ENCODE assay signal across 20 cellular contexts in the genomic region with DNA sequence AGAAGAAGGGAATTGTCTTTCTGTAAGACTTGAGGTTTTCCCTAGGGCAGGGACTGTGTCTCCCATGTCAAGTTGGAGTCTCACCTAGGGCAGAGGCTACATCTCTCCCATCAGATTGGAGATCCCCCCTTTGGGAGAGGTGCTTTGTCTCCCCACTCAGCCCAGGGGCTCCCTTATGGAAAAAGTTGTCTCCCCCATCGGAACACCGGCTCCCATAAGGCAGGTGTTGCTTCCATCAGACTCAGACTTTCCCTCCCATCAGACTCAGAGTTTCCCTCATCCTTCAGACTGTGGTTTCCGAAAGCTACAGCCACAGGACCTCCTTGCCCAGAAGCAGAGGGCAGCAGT. TPM values are rescaled to one million over a fixed set of nuclear protein-coding genes. Genes with fewer than 3 reads are reported as not detected.
DNase-seq lines count a peak whose midpoint lies in the region; ATAC-seq and TF ChIP-seq lines count a peak whose summit lies in the region.
"Had no signal": no experiment of that assay in that cellular context is flagged by ENCODE, and none has a peak within 500 bp of the region (broad histone marks: within the 10 kb centered on the region; RNA-seq: fewer than 3 reads in every experiment).

No MANE protein-coding gene starts in this region.

- H3K4me3 ChIP-seq in GM23338 = peak overlapping the region; percentile 39; the same call in 1 of the 2 replicates
- H3K4me3 ChIP-seq: BLaER1, GM12878, MG63 had no signal

- no peak overlapping the region for H2AFZ ChIP-seq in GM23338

- H3K4me2 ChIP-seq in GM23338 = peak overlapping the region; percentile 70; the same call in 1 of the 2 replicates
- H3K4me2 ChIP-seq: BLaER1 had no signal

- H3K27ac Mint-ChIP-seq in GM23338 (no peak overlapping the region), nephron progenitor cell (no peak overlapping the region)
- H3K27ac Mint-ChIP-seq in activated T-helper 17 cell treated with anti-CD3 and anti-CD28 coated beads, Interleukin-2, amount 50 U/mL, for 72 hours = no peak overlapping the region

- H3K4me1 ChIP-seq in GM23338 (ENCODE audit: insufficient read depth) = no peaks in the 10 kb centered on the region

- no peaks in the 10 kb centered on the region for H3K79me2 ChIP-seq in GM23338 (replicated peaks; ENCODE audit: insufficient read depth)

- no peaks in the 10 kb centered on the region for H3F3A ChIP-seq in GM23338 (replicated peaks; ENCODE audit: low read depth)

- H4K20me1 ChIP-seq in GM23338 (replicated peaks; ENCODE audit: insufficient read depth) = peaks cover 8% of the 10 kb centered on the region

- H3K27me3 Mint-ChIP-seq in GM23338 (ENCODE audit: insufficient read depth, low read depth, poor library complexity) (peaks cover 19% of the 10 kb centered on the region), nephron progenitor cell (ENCODE audit: low read depth, poor library complexity) (peaks cover 9% of the 10 kb centered on the region)
- no peaks in the 10 kb centered on the region for H3K27me3 Mint-ChIP-seq in activated T-helper 17 cell treated with anti-CD3 and anti-CD28 coated beads, Interleukin-2, amount 50 U/mL, for 72 hours

- H3K4me3 Mint-ChIP-seq in GM23338 (no peak overlapping the region), nephron progenitor cell (no peak overlapping the region)
- H3K4me3 Mint-ChIP-seq in activated T-helper 17 cell treated with anti-CD3 and anti-CD28 coated beads, Interleukin-2, amount 50 U/mL, for 72 hours = peak overlapping the region; percentile 35

- DNase-seq in activated CD4-positive, CD25-positive, alpha-beta regulatory T cell treated with anti-CD3 and anti-CD28 coated beads, Interleukin-2, amount 50 U/mL, for 72 hours = peak; percentile 21
- DNase-seq in activated CD4-positive, CD25-positive, alpha-beta regulatory T cell (lab: John Stamatoyannopoulos, UW) = no peak
- no peak for DNase-seq in GM23338 (ENCODE audit: low spot score)
- DNase-seq in mesenteric fat pad (ENCODE audit: low spot score) = peak; percentile 20
- no peak for DNase-seq in nephron progenitor cell
- no peak for DNase-seq in activated gamma-delta T cell (lab: John Stamatoyannopoulos, UW)
- DNase-seq: DND-41, GDM1, MG63, NCI-H1092, NCI-H146, NCI-H2081, NCI-H748 treated with DMSO at 0.1 percent for 48 hours had no signal

- peaks cover 11% of the 10 kb centered on the region for H3K27me3 ChIP-seq in GM23338 (ENCODE audit: insufficient read depth)
- H3K27me3 ChIP-seq: MG63 had no signal

- H3K4me1 Mint-ChIP-seq in GM23338 (peaks cover 5% of the 10 kb centered on the region), nephron progenitor cell (peaks cover 19% of the 10 kb centered on the region)
- H3K4me1 Mint-ChIP-seq in activated T-helper 17 cell treated with anti-CD3 and anti-CD28 coated beads, Interleukin-2, amount 50 U/mL, for 72 hours = peaks cover 4% of the 10 kb centered on the region

- H3K9me3 Mint-ChIP-seq in GM23338 (no peaks in the 10 kb centered on the region; the same call in 2 of the 3 replicates), nephron progenitor cell (no peaks in the 10 kb centered on the region)
- no peaks in the 10 kb centered on the region for H3K9me3 Mint-ChIP-seq in activated T-helper 17 cell treated with anti-CD3 and anti-CD28 coated beads, Interleukin-2, amount 50 U/mL, for 72 hours

- H3K36me3 Mint-ChIP-seq in GM23338 (ENCODE audit: low read depth) (peaks cover 19% of the 10 kb centered on the region), nephron progenitor cell (ENCODE audit: low read depth) (peaks cover 28% of the 10 kb centered on the region)
- H3K36me3 Mint-ChIP-seq in activated T-helper 17 cell treated with anti-CD3 and anti-CD28 coated beads, Interleukin-2, amount 50 U/mL, for 72 hours (ENCODE audit: low read depth) = peaks cover 37% of the 10 kb centered on the region

- ATAC-seq in GM23338 = no peak
- ATAC-seq in activated T-helper 17 cell treated with anti-CD3 and anti-CD28 coated beads, Interleukin-2, amount 50 U/mL, for 72 hours (replicated peaks) = no peak
- no peak for ATAC-seq in SK-N-SH treated with all-trans-retinoic acid at 6 μM for 48 hours

- TF ChIP-seq CTCF in GM23338 (conservative IDR thresholded peaks at IDR 0.05; ENCODE audit: low read depth in 2 of 2) (no peak), nephron progenitor cell (IDR thresholded peaks at IDR 0.05) (no peak)

- no peak overlapping the region for H3K27ac ChIP-seq in GM23338 (ENCODE audit: low read depth)
- H3K27ac ChIP-seq: BLaER1 had no signal

- no peaks in the 10 kb centered on the region for H3K9me2 ChIP-seq in GM23338 (ENCODE audit: insufficient read depth)

- no peaks in the 10 kb centered on the region for H3K36me3 ChIP-seq in GM23338 (ENCODE audit: insufficient read depth)

TF ChIP-seq in GM23338, 12 proteins besides CTCF, POLR2A, EP300 and RAD21 (continues in another document):
- TF ChIP-seq, protein P1, sequence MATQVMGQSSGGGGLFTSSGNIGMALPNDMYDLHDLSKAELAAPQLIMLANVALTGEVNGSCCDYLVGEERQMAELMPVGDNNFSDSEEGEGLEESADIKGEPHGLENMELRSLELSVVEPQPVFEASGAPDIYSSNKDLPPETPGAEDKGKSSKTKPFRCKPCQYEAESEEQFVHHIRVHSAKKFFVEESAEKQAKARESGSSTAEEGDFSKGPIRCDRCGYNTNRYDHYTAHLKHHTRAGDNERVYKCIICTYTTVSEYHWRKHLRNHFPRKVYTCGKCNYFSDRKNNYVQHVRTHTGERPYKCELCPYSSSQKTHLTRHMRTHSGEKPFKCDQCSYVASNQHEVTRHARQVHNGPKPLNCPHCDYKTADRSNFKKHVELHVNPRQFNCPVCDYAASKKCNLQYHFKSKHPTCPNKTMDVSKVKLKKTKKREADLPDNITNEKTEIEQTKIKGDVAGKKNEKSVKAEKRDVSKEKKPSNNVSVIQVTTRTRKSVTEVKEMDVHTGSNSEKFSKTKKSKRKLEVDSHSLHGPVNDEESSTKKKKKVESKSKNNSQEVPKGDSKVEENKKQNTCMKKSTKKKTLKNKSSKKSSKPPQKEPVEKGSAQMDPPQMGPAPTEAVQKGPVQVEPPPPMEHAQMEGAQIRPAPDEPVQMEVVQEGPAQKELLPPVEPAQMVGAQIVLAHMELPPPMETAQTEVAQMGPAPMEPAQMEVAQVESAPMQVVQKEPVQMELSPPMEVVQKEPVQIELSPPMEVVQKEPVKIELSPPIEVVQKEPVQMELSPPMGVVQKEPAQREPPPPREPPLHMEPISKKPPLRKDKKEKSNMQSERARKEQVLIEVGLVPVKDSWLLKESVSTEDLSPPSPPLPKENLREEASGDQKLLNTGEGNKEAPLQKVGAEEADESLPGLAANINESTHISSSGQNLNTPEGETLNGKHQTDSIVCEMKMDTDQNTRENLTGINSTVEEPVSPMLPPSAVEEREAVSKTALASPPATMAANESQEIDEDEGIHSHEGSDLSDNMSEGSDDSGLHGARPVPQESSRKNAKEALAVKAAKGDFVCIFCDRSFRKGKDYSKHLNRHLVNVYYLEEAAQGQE (IDR thresholded peaks at IDR 0.05; ENCODE audit: unreplicated experiment) = no peak
- no peak for TF ChIP-seq ZNF331 (CRISPR knock-in tag; IDR thresholded peaks at IDR 0.05; ENCODE audit: low read depth)
- TF ChIP-seq CREB1 (CRISPR knock-in tag; IDR thresholded peaks at IDR 0.05; ENCODE audit: low read depth) = no peak
- TF ChIP-seq EZH2 (IDR thresholded peaks at IDR 0.05; ENCODE audit: low read depth, unreplicated experiment) = no peak
- no peak for TF ChIP-seq EZH2phosphoT487 (IDR thresholded peaks at IDR 0.05; ENCODE audit: unreplicated experiment)

TF ChIP-seq in SK-N-SH treated with all-trans-retinoic acid at 6 μM for 48 hours, 23 proteins besides CTCF, POLR2A, EP300 and RAD21 (continues in another document):
- TF ChIP-seq RARB (CRISPR knock-in tag; IDR thresholded peaks at IDR 0.05) (no peak), ZNF8 (CRISPR knock-in tag; IDR thresholded peaks at IDR 0.05) (no peak), ARNTL (CRISPR knock-in tag; IDR thresholded peaks at IDR 0.05; ENCODE audit: borderline replicate concordance, low read depth) (no peak), ZC3H10 (CRISPR knock-in tag; IDR thresholded peaks at IDR 0.05) (no peak), ESRRG (CRISPR knock-in tag; IDR thresholded peaks at IDR 0.05) (no peak), ISL1 (CRISPR knock-in tag; IDR thresholded peaks at IDR 0.05) (no peak)
- TF ChIP-seq, protein P2, sequence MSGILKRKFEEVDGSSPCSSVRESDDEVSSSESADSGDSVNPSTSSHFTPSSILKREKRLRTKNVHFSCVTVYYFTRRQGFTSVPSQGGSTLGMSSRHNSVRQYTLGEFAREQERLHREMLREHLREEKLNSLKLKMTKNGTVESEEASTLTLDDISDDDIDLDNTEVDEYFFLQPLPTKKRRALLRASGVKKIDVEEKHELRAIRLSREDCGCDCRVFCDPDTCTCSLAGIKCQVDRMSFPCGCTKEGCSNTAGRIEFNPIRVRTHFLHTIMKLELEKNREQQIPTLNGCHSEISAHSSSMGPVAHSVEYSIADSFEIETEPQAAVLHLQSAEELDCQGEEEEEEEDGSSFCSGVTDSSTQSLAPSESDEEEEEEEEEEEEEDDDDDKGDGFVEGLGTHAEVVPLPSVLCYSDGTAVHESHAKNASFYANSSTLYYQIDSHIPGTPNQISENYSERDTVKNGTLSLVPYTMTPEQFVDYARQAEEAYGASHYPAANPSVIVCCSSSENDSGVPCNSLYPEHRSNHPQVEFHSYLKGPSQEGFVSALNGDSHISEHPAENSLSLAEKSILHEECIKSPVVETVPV (CRISPR knock-in tag; IDR thresholded peaks at IDR 0.05) = no peak

RNA-seq across cellular contexts. Expression of a gene that starts 5.8 kb away (rescaled TPM):
- 0.73 and 1.3 TPM in 2 replicates for total RNA-seq in GM23338 (2014; rRNA removed; shearing (Covaris generic))
- polyA plus RNA-seq in GM23338 (2016; fragmentation: Nextera tagmentation; extraction: Ambion mirVana) = 0.32 and 0.59 TPM in 2 replicates
- total RNA-seq in activated T-helper 17 cell treated with anti-CD3 and anti-CD28 coated beads, Interleukin-2, amount 50 U/mL, for 72 hours = under 1 TPM in 1 of 2 donors, not detected in 1; 0.56 TPM
- total RNA-seq in mesenteric fat pad = 17.6 TPM
- total RNA-seq: A172, GM12878, NCI-H460 had no signal

RNA-seq across cellular contexts. Expression of a gene that starts 10.5 kb away (rescaled TPM):
- 17.5 and 22.8 TPM in 2 replicates for total RNA-seq in GM23338 (2014; rRNA removed; shearing (Covaris generic))
- polyA plus RNA-seq in GM23338 (2016; fragmentation: Nextera tagmentation; extraction: Ambion mirVana) = 5.7 and 6.0 TPM in 2 replicates
- 10 to 100 TPM; 27.2 to 66.9 TPM for total RNA-seq in activated T-helper 17 cell treated with anti-CD3 and anti-CD28 coated beads, Interleukin-2, amount 50 U/mL, for 72 hours
- total RNA-seq in mesenteric fat pad = 86.8 TPM

RNA-seq across cellular contexts. Expression of a gene that starts 48.5 kb away (rescaled TPM):
- total RNA-seq in GM23338 (2014; rRNA removed; shearing (Covaris generic)) = not detected in 2 replicates
- not detected in 2 replicates for polyA plus RNA-seq in GM23338 (2016; fragmentation: Nextera tagmentation; extraction: Ambion mirVana)
- total RNA-seq in activated T-helper 17 cell treated with anti-CD3 and anti-CD28 coated beads, Interleukin-2, amount 50 U/mL, for 72 hours = not detected
- total RNA-seq in mesenteric fat pad = 2.4 TPM
- total RNA-seq: GM12878, H1 had no signal
- polyA plus RNA-seq: GM12878, H1 had no signal

Comparison
In these comparisons a context has a peak if more than half of its experiments do, and no peak if none do; other contexts are left out.
1. DNase-seq: peak in activated CD4-positive, CD25-positive, alpha-beta regulatory T cell treated with anti-CD3 and anti-CD28 coated beads, Interleukin-2, amount 50 U/mL, for 72 hours (single experiment) and mesenteric fat pad (single experiment); none in activated CD4-positive, CD25-positive, alpha-beta regulatory T cell (0 of 4), GM23338 (single experiment), nephron progenitor cell (single experiment) and activated gamma-delta T cell (single experiment).